ENCODE assay signal across 8 cellular contexts in genomic region chr3:23806322-23807160, GRCh38. TPM values are rescaled to one million over a fixed set of nuclear protein-coding genes. Genes with fewer than 3 reads are reported as not detected.
A peak's percentile ranks its signal among the peaks of the same experiment; 100 is the strongest.
DNase-seq lines count a peak whose midpoint lies in the region; ATAC-seq and TF ChIP-seq lines count a peak whose summit lies in the region.

No MANE protein-coding gene starts in this region.

- H3K27me3 ChIP-seq in Loucy (ENCODE audit: insufficient read depth, low read length, poor library complexity, severe bottlenecking): no peaks in the 10 kb centered on the region

- ATAC-seq in GM21717 (IDR thresholded peaks at IDR 0.05; ENCODE audit: unreplicated experiment) (peak; percentile 1), Right ventricle myocardium superior (ENCODE audit: poor library complexity) (peak; percentile 36), HG03565 (IDR thresholded peaks at IDR 0.05; ENCODE audit: unreplicated experiment) (no peak)
- ATAC-seq in activated naive CD4-positive, alpha-beta T cell treated with anti-CD3 and anti-CD28 coated beads, Interleukin-2, amount 50 U/mL, for 72 hours: peak; percentile 5 to 10

- H3K9ac ChIP-seq in Loucy (ENCODE audit: low read depth, low read length, poor library complexity, severe bottlenecking): peak overlapping the region; percentile 95

- H2AFZ ChIP-seq in Loucy (ENCODE audit: low read length): no peak overlapping the region

- H3K9me2 ChIP-seq in Loucy (replicated peaks; ENCODE audit: low read depth, low read length): no peaks in the 10 kb centered on the region

- H3K4me3 Mint-ChIP-seq in Calu3 (ENCODE audit: low read depth, unreplicated experiment): peak overlapping the region; percentile 85

- no peaks in the 10 kb centered on the region for H3K36me3 ChIP-seq in Loucy (ENCODE audit: insufficient read depth, low read length)

- peaks cover 55% of the 10 kb centered on the region for H3K79me2 ChIP-seq in Loucy (ENCODE audit: insufficient read depth, low read length)

- H3K4me2 ChIP-seq in Loucy (ENCODE audit: low read depth, low read length, poor library complexity, severe bottlenecking): peak overlapping the region; percentile 99

- peaks cover 41% of the 10 kb centered on the region for H3K4me1 Mint-ChIP-seq in Calu3 (ENCODE audit: low read depth, unreplicated experiment)

- peak overlapping the region; percentile 86 for H3K27ac Mint-ChIP-seq in Calu3 (ENCODE audit: unreplicated experiment)
- peak overlapping the region; percentile 78 to 88 for H3K27ac Mint-ChIP-seq in activated naive CD4-positive, alpha-beta T cell treated with anti-CD3 and anti-CD28 coated beads, Interleukin-2, amount 50 U/mL, for 72 hours

- intact Hi-C loops in Calu3 (cut with micrococcal nuclease; ENCODE audit: unreplicated experiment): loop anchor here (10.0 kb wide), 1 partner anchor 622 kb away; no protein-coding TSS in a partner anchor
- intact Hi-C loops in Right ventricle myocardium superior (cut with DNase I): loop anchor here (10.0 kb wide), 1 partner anchor 602 kb away; the partner anchor contains the start of gene UBE2E2
- intact Hi-C loops in posterior cingulate gyrus (cut with DNase I): loop anchor here (5.0 to 10.0 kb wide), 2 partner anchors 192 to 604 kb away; partner anchors contain the start of gene UBE2E2

- H3K9me3 Mint-ChIP-seq in Calu3 (ENCODE audit: low read depth, unreplicated experiment): no peaks in the 10 kb centered on the region
- no peaks in the 10 kb centered on the region for H3K9me3 Mint-ChIP-seq in activated naive CD4-positive, alpha-beta T cell treated with anti-CD3 and anti-CD28 coated beads, Interleukin-2, amount 50 U/mL, for 72 hours

- CTCF ChIA-PET in Calu3 (lab: Charles Lee): interaction anchor here (0.6 kb wide), 1 partner anchor 66 kb away, joined by 3 read pairs; no protein-coding TSS in a partner anchor

- peak overlapping the region; percentile 88 for H3K4me3 ChIP-seq in Loucy (ENCODE audit: low read length, poor library complexity, severe bottlenecking)

- peaks cover 55% of the 10 kb centered on the region for H3K36me3 Mint-ChIP-seq in Calu3 (ENCODE audit: insufficient read depth, unreplicated experiment)
- H3K36me3 Mint-ChIP-seq in activated naive CD4-positive, alpha-beta T cell treated with anti-CD3 and anti-CD28 coated beads, Interleukin-2, amount 50 U/mL, for 72 hours: peaks cover 20 to 26% of the 10 kb centered on the region in 2 donors

- TF ChIP-seq CTCF in Calu3 (IDR thresholded peaks at IDR 0.05; ENCODE audit: unreplicated experiment) (no peak), Loucy (conservative IDR thresholded peaks at IDR 0.05; ENCODE audit: low read length) (no peak)

- BruUV-seq in Calu3 (replicated peaks; lab: Mats Ljungman, UMichigan): no TSS peak

- peaks cover 19% of the 10 kb centered on the region for H3F3A ChIP-seq in Loucy (ENCODE audit: low read depth)

- peaks cover 47% of the 10 kb centered on the region for H4K20me1 ChIP-seq in Loucy (ENCODE audit: insufficient read depth, low read length, poor library complexity, severe bottlenecking)

- H3K9me3 ChIP-seq in Loucy (ENCODE audit: insufficient read depth, low read depth, low read length): no peaks in the 10 kb centered on the region

- peak; percentile 14 for DNase-seq in Calu3
- DNase-seq in activated naive CD4-positive, alpha-beta T cell treated with anti-CD3 and anti-CD28 coated beads, Interleukin-2, amount 50 U/mL, for 72 hours (ENCODE audit: low spot score in 2 of 2): no peak
- peak; percentile 55 for DNase-seq in Right ventricle myocardium superior
- peak in 6 of 10 donors; percentile 6 to 72 (median 26) for DNase-seq in posterior cingulate gyrus
- DNase-seq in SKM-1 (lab: John Stamatoyannopoulos, UW; ENCODE audit: unreplicated experiment): no peak

- H3K4me1 ChIP-seq in Loucy (ENCODE audit: insufficient read depth, low read length, poor library complexity, severe bottlenecking): peaks cover 44% of the 10 kb centered on the region

- no peaks in the 10 kb centered on the region for H3K27me3 Mint-ChIP-seq in Calu3 (ENCODE audit: unreplicated experiment)

RNA-seq across cellular contexts. Expression of gene UBE2E1, which starts 0.8 kb away (rescaled TPM):
- total RNA-seq in Calu3 (2022) (68.9 and 74.3 TPM in 2 replicates), Right ventricle myocardium superior (69.9 TPM)
- 10 to 100 TPM; 29.6 to 82.2 TPM for total RNA-seq in activated naive CD4-positive, alpha-beta T cell treated with anti-CD3 and anti-CD28 coated beads, Interleukin-2, amount 50 U/mL, for 72 hours

Comparison
In these comparisons a context has a peak if more than half of its experiments do, and no peak if none do; other contexts are left out.
1. DNase-seq: peak in Calu3 (single experiment), Right ventricle myocardium superior (single experiment) and posterior cingulate gyrus (6 of 10); none in activated naive CD4-positive, alpha-beta T cell treated with anti-CD3 and anti-CD28 coated beads, Interleukin-2, amount 50 U/mL, for 72 hours (0 of 2) and SKM-1 (single experiment).